Comparison of ENCODE assay signal across 1 cellular context in genomic region chr7:51229620-51230323, GRCh38.
TF ChIP-seq lines count a peak whose summit lies in the region.

No MANE protein-coding gene starts in this region.

TF ChIP-seq in GM23338, 12 proteins besides CTCF, POLR2A, EP300 and RAD21 (continued from another document):
- TF ChIP-seq ZNF462 (CRISPR knock-in tag; IDR thresholded peaks at IDR 0.05) (no peak), POLR2AphosphoS5 (IDR thresholded peaks at IDR 0.05; ENCODE audit: low read depth) (no peak)
